23 cellular contexts compared by ENCODE assay signal in genomic region chr4:140112576-140112975, GRCh38.
"Had no signal": no experiment of that assay in that cellular context is flagged by ENCODE, and none has a peak within 500 bp of the region (broad histone marks: within the 10 kb centered on the region; RNA-seq: fewer than 3 reads in every experiment).

No MANE protein-coding gene starts in this region.

- H3K36me3 Mint-ChIP-seq: activated naive CD4-positive, alpha-beta T cell treated with anti-CD3 and anti-CD28 coated beads, Interleukin-2, amount 10 ng/mL, durations not matched to agents 7 days and 5 days; naive B cell had no signal

- H3K9me3 ChIP-seq: ascending aorta, breast epithelium, esophagus muscularis mucosa, mucosa of descending colon, ovary, psoas muscle, suprapubic skin, vagina had no signal

- H3K27me3 Mint-ChIP-seq: activated naive CD8-positive, alpha-beta T cell treated with anti-CD3 and anti-CD28 coated beads, Interleukin-2, amount 50 U/mL, for 24 hours; stimulated activated naive CD8-positive, alpha-beta T cell treated with anti-CD3 and anti-CD28 coated beads, Interleukin-15, amount 100 ng/mL, for 72 hours had no signal

- H3K4me1 ChIP-seq: ascending aorta, breast epithelium, esophagus muscularis mucosa, vagina had no signal

- H3K4me3 ChIP-seq: ascending aorta, breast epithelium, coronary artery, esophagus muscularis mucosa, mucosa of descending colon, ovary, psoas muscle, skin epidermis, suprapubic skin, vagina had no signal

- H3K27ac Mint-ChIP-seq: activated CD4-positive, alpha-beta T cell treated with anti-CD3 and anti-CD28 coated beads, Interleukin-2, amount 10 ng/mL, durations not matched to agents 7 days and 5 days; activated CD8-positive, alpha-beta T cell treated with anti-CD3 and anti-CD28 coated beads, Interleukin-2, amount 10 ng/mL, durations not matched to agents 7 days and 5 days; activated naive CD4-positive, alpha-beta T cell treated with anti-CD3 and anti-CD28 coated beads, Interleukin-2, amount 10 ng/mL, durations not matched to agents 7 days and 5 days; activated naive CD8-positive, alpha-beta T cell treated with anti-CD3 and anti-CD28 coated beads, Interleukin-2, amount 50 U/mL, for 24 hours; activated T-cell treated with anti-CD3 and anti-CD28 coated beads, Interleukin-2, amount 50 U/mL, for 24 hours; stimulated activated naive CD8-positive, alpha-beta T cell treated with anti-CD3 and anti-CD28 coated beads, Interleukin-15, amount 100 ng/mL, for 72 hours had no signal

- H3K27me3 ChIP-seq: ascending aorta, breast epithelium, esophagus muscularis mucosa, ovary, suprapubic skin, vagina had no signal

- H3K9me3 Mint-ChIP-seq: activated CD4-positive, alpha-beta T cell treated with anti-CD3 and anti-CD28 coated beads, Interleukin-2, amount 10 ng/mL, durations not matched to agents 7 days and 5 days; activated naive CD4-positive, alpha-beta T cell treated with anti-CD3 and anti-CD28 coated beads, Interleukin-2, amount 10 ng/mL, durations not matched to agents 7 days and 5 days; activated naive CD8-positive, alpha-beta T cell treated with anti-CD3 and anti-CD28 coated beads, Interleukin-2, amount 50 U/mL, for 24 hours; activated T-cell treated with anti-CD3 and anti-CD28 coated beads, Interleukin-2, amount 50 U/mL, for 24 hours; naive B cell; stimulated activated naive CD8-positive, alpha-beta T cell treated with anti-CD3 and anti-CD28 coated beads, Interleukin-15, amount 100 ng/mL, for 72 hours had no signal

- DNase-seq: activated CD4-positive, alpha-beta T cell treated with anti-CD3 and anti-CD28 coated beads, Interleukin-2, amount 10 ng/mL, durations not matched to agents 7 days and 5 days; activated CD8-positive, alpha-beta T cell treated with anti-CD3 and anti-CD28 coated beads, Interleukin-2, amount 10 ng/mL, durations not matched to agents 7 days and 5 days; activated naive CD4-positive, alpha-beta T cell treated with anti-CD3 and anti-CD28 coated beads, Interleukin-2, amount 10 ng/mL, durations not matched to agents 7 days and 5 days; activated naive CD8-positive, alpha-beta T cell treated with anti-CD3 and anti-CD28 coated beads, Interleukin-2, amount 50 U/mL, for 24 hours; activated T-cell treated with anti-CD3 and anti-CD28 coated beads, Interleukin-2, amount 50 U/mL, for 24 hours; effector CD4-positive, alpha-beta T cell; mesenchymal stem cell; mucosa of descending colon; naive B cell; ovary; psoas muscle; right cardiac atrium; stimulated activated CD4-positive, alpha-beta T cell treated with anti-CD3 and anti-CD28 coated beads, Interleukin-4, amount 100 ng/mL, for 1 hour; stimulated activated naive CD8-positive, alpha-beta T cell treated with anti-CD3 and anti-CD28 coated beads, Interleukin-15, amount 100 ng/mL, for 72 hours; T1000 had no signal

- H3K36me3 ChIP-seq: ascending aorta, breast epithelium, esophagus muscularis mucosa, ovary, suprapubic skin, vagina had no signal

- ATAC-seq: activated CD4-positive, CD25-positive, alpha-beta regulatory T cell treated with anti-CD3 and anti-CD28 coated beads, Interleukin-2, amount 50 U/mL, for 24 hours; activated CD8-positive, alpha-beta T cell treated with anti-CD3 and anti-CD28 coated beads, Interleukin-2, amount 10 ng/mL, durations not matched to agents 7 days and 5 days; activated naive CD8-positive, alpha-beta T cell treated with anti-CD3 and anti-CD28 coated beads, Interleukin-2, amount 50 U/mL, for 24 hours; mucosa of descending colon; right cardiac atrium; stimulated activated naive CD8-positive, alpha-beta T cell treated with anti-CD3 and anti-CD28 coated beads, Interleukin-15, amount 100 ng/mL, for 72 hours had no signal

- H3K4me3 Mint-ChIP-seq: activated CD4-positive, alpha-beta T cell treated with anti-CD3 and anti-CD28 coated beads, Interleukin-2, amount 10 ng/mL, durations not matched to agents 7 days and 5 days; activated CD8-positive, alpha-beta T cell treated with anti-CD3 and anti-CD28 coated beads, Interleukin-2, amount 10 ng/mL, durations not matched to agents 7 days and 5 days; activated naive CD4-positive, alpha-beta T cell treated with anti-CD3 and anti-CD28 coated beads, Interleukin-2, amount 10 ng/mL, durations not matched to agents 7 days and 5 days; activated naive CD8-positive, alpha-beta T cell treated with anti-CD3 and anti-CD28 coated beads, Interleukin-2, amount 50 U/mL, for 24 hours; activated T-cell treated with anti-CD3 and anti-CD28 coated beads, Interleukin-2, amount 50 U/mL, for 24 hours; stimulated activated naive CD8-positive, alpha-beta T cell treated with anti-CD3 and anti-CD28 coated beads, Interleukin-15, amount 100 ng/mL, for 72 hours had no signal

- H3K27ac ChIP-seq: ascending aorta, breast epithelium, coronary artery, esophagus muscularis mucosa, ovary, psoas muscle, skin epidermis, suprapubic skin, vagina had no signal
